Comparison of ENCODE assay signal across 22 cellular contexts in the genomic region with DNA sequence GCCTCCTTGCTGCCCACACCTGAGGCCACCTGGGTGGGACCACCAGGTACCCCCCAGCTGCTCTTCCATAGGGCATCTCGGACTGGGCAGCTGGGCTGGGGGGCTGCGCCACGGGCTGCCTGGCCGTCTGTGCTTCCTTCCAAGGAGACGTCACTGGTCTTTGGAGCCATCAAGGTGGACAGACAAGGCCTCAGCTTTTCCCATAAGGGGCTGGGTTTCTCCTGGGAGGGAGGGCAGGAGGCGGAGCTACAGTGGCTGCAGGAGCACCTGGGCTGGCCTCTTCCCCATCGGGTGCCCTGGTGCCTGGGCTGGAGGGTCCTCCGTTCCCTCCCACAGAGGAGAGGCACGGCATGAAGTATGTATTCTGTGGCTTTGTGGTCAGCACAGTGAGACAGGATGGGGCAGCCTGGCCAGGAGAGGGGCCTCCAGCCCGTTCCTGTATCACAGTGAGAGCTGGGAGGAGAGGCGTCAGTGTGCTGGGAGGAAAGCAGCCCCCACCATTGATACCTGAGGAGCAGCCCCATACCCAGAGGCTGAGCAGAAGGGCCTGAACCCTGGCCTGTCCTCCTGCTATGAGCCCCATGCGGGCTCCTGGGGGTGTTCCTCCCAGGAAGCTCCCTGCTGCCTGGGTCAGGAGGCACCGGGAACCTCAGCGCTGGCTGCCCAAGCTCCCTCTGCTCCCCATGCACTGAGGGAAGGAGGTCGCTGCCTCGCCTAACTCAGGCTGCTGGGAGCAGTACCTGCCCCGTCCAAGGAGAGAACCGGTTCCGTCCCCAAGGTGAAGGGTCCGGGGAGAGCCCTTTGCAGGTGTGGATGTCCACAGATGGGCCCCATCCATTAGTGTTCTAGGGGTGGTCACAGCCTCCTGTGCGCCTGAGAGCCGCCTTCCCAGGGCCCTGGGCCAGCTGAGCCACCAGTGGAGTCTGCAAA.
DNase-seq lines count a peak whose midpoint lies in the region; ATAC-seq lines count a peak whose summit lies in the region.
"Had no signal": no experiment of that assay in that cellular context is flagged by ENCODE, and none has a peak within 500 bp of the region (broad histone marks: within the 10 kb centered on the region; RNA-seq: fewer than 3 reads in every experiment).

No MANE protein-coding gene starts in this region.

- no peak for ATAC-seq in GM18907 (IDR thresholded peaks at IDR 0.05; ENCODE audit: unreplicated experiment)
- ATAC-seq in left colon: no peak
- no peak for ATAC-seq in GM18873 (IDR thresholded peaks at IDR 0.05; ENCODE audit: low FRiP score, unreplicated experiment)
- ATAC-seq: GM12878, SK-N-SH treated with all-trans-retinoic acid at 6 μM for 48 hours had no signal

- no peaks in the 10 kb centered on the region for H3K36me3 Mint-ChIP-seq in activated T-helper 2 cell treated with anti-CD3 and anti-CD28 coated beads, Interferon-gamma antibody, Interleukin-2, Interleukin-4, amounts not matched to agents 10 μg/mL and 5 μg/mL and 100 μg/mL, durations not matched to agents 14 hours and 24 hours and 36 hours (ENCODE audit: low read depth)

- no peak overlapping the region for H3K27ac Mint-ChIP-seq in activated T-helper 2 cell treated with anti-CD3 and anti-CD28 coated beads, Interferon-gamma antibody, Interleukin-2, Interleukin-4, amounts not matched to agents 10 μg/mL and 5 μg/mL and 100 μg/mL, durations not matched to agents 14 hours and 24 hours and 36 hours
- H3K27ac Mint-ChIP-seq: HFFc6; T-helper 2 cell treated with Interferon-gamma antibody and Interleukin-4, amounts not matched to agents 5 μg/mL and 100 μg/mL, for 36 hours had no signal

- H3K9me3 Mint-ChIP-seq in activated T-helper 2 cell treated with anti-CD3 and anti-CD28 coated beads, Interferon-gamma antibody, Interleukin-2, Interleukin-4, amounts not matched to agents 10 μg/mL and 5 μg/mL and 100 μg/mL, durations not matched to agents 14 hours and 24 hours and 36 hours: no peaks in the 10 kb centered on the region
- H3K9me3 Mint-ChIP-seq: T-helper 2 cell treated with Interferon-gamma antibody and Interleukin-4, amounts not matched to agents 5 μg/mL and 100 μg/mL, for 36 hours had no signal

- DNase-seq in stimulated activated CD4-positive, alpha-beta T cell treated with anti-CD3 and anti-CD28 coated beads, Interleukin-4, amount 100 ng/mL, for 24 hours: peak; percentile 1
- no peak for DNase-seq in stimulated activated CD4-positive, alpha-beta T cell treated with anti-CD3 and anti-CD28 coated beads, Interleukin-4, amount 100 ng/mL, for 4 hours
- peak; percentile 6 for DNase-seq in activated T-helper 2 cell treated with anti-CD3 and anti-CD28 coated beads, Interferon-gamma antibody, Interleukin-2, Interleukin-4, amounts not matched to agents 10 μg/mL and 5 μg/mL and 100 μg/mL, durations not matched to agents 14 hours and 24 hours and 36 hours (ENCODE audit: low spot score)
- peak; percentile 87 for DNase-seq in mesenteric fat pad (ENCODE audit: low spot score)
- no peak for DNase-seq in left colon
- no peak for DNase-seq in DMS79 (lab: John Stamatoyannopoulos, UW)
- DNase-seq: activated CD4-positive, alpha-beta T cell treated with anti-CD3 and anti-CD28 coated beads for 48 hours; activated naive CD4-positive, alpha-beta T cell; HFFc6; mesenchymal stem cell; NCI-H1092 treated with DMSO at 0.1 percent for 48 hours; NCI-H187 treated with DMSO at 0.1 percent for 48 hours; NCI-H526; occipital lobe; RPMI8226; stimulated activated CD4-positive, alpha-beta T cell treated with anti-CD3 and anti-CD28 coated beads, Interleukin-12 subunit alpha, Interleukin-12 subunit beta, amount 100 ng/mL, for 4 hours; stimulated activated naive CD4-positive, alpha-beta T cell treated with Interleukin-2 at 50 U/mL for 16 hours had no signal

- no peaks in the 10 kb centered on the region for H3K4me1 Mint-ChIP-seq in activated T-helper 2 cell treated with anti-CD3 and anti-CD28 coated beads, Interferon-gamma antibody, Interleukin-2, Interleukin-4, amounts not matched to agents 10 μg/mL and 5 μg/mL and 100 μg/mL, durations not matched to agents 14 hours and 24 hours and 36 hours (ENCODE audit: low read depth)

- H3K4me3 Mint-ChIP-seq in activated T-helper 2 cell treated with anti-CD3 and anti-CD28 coated beads, Interferon-gamma antibody, Interleukin-2, Interleukin-4, amounts not matched to agents 10 μg/mL and 5 μg/mL and 100 μg/mL, durations not matched to agents 14 hours and 24 hours and 36 hours (ENCODE audit: low read depth): no peak overlapping the region
- H3K4me3 Mint-ChIP-seq: HFFc6; T-helper 2 cell treated with Interferon-gamma antibody and Interleukin-4, amounts not matched to agents 5 μg/mL and 100 μg/mL, for 36 hours had no signal

- no peaks in the 10 kb centered on the region for H3K27me3 Mint-ChIP-seq in activated T-helper 2 cell treated with anti-CD3 and anti-CD28 coated beads, Interferon-gamma antibody, Interleukin-2, Interleukin-4, amounts not matched to agents 10 μg/mL and 5 μg/mL and 100 μg/mL, durations not matched to agents 14 hours and 24 hours and 36 hours (ENCODE audit: low read depth)

- intact Hi-C loops in activated T-helper 2 cell treated with anti-CD3 and anti-CD28 coated beads, Interferon-gamma antibody, Interleukin-2, Interleukin-4, amounts not matched to agents 10 μg/mL and 5 μg/mL and 100 μg/mL, durations not matched to agents 14 hours and 24 hours and 36 hours (cut with micrococcal nuclease): no loop called here
- intact Hi-C loops in left colon (cut with DNase I, micrococcal nuclease): no loop called here

Comparison
In these comparisons a context has a peak if more than half of its experiments do, and no peak if none do; other contexts are left out.
1. DNase-seq: peak in stimulated activated CD4-positive, alpha-beta T cell treated with anti-CD3 and anti-CD28 coated beads, Interleukin-4, amount 100 ng/mL, for 24 hours (single experiment), activated T-helper 2 cell treated with anti-CD3 and anti-CD28 coated beads, Interferon-gamma antibody, Interleukin-2, Interleukin-4, amounts not matched to agents 10 μg/mL and 5 μg/mL and 100 μg/mL, durations not matched to agents 14 hours and 24 hours and 36 hours (single experiment) and mesenteric fat pad (single experiment); none in stimulated activated CD4-positive, alpha-beta T cell treated with anti-CD3 and anti-CD28 coated beads, Interleukin-4, amount 100 ng/mL, for 4 hours (0 of 2), left colon (0 of 2) and DMS79 (single experiment).